In the genomic region with DNA sequence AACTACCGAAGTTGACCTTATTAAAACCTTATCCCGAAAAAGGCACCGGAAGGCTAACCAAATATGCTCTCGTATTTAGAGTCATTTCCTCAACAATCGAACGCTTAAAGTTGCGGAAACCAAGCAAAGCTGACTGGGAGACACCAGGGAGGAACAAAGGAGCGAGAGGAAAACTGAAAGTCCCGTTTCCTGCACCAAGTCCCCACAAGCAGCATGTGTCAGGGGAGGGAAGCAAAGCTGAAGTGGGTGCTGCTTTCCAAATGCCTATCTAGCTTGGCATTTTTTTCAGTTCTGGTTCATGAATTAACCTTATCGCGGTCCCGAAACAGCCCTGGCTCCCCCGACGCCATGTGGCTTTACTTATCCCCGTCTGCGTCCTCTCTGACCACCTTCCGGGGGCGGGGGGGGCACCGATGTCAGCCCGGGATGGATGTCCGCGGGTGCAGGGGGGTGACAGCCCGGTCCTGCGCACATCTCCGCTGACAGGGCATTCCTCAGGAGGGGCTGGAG, we compare ENCODE assay signal across 8 cellular contexts. TPM values are rescaled to one million over a fixed set of nuclear protein-coding genes. Genes with fewer than 3 reads are reported as not detected.
DNase-seq lines count a peak whose midpoint lies in the region; ATAC-seq, FAIRE-seq and TF ChIP-seq lines count a peak whose summit lies in the region.

No MANE protein-coding gene starts in this region.

- intact Hi-C loops in A673 (cut with micrococcal nuclease; ENCODE audit: unreplicated experiment) (loop anchor here (10.0 kb wide), 1 partner anchor 114 kb away; no protein-coding TSS in a partner anchor), GM12878 (cut with micrococcal nuclease; ENCODE audit: unreplicated experiment) (no loop called here)

- H3K4me1 ChIP-seq in A673 (ENCODE audit: insufficient read depth, low read length, poor library complexity, severe bottlenecking) = peaks cover 31% of the 10 kb centered on the region
- H3K4me1 ChIP-seq in GM12878 (ENCODE audit: control insufficient read depth, insufficient read depth, low read length) = peaks cover 23% of the 10 kb centered on the region
- H3K4me1 ChIP-seq in iPS DF 6.9 (ENCODE audit: control insufficient read depth, insufficient read depth, low read length) = peaks cover 3% of the 10 kb centered on the region

- H3K27ac ChIP-seq in A673 (ENCODE audit: low read depth, low read length, poor library complexity, severe bottlenecking) (peak overlapping the region; percentile 86), GM12878 (ENCODE audit: control insufficient read depth, insufficient read depth) (peak overlapping the region; percentile 81), iPS DF 6.9 (ENCODE audit: low read length) (no peak overlapping the region)

- CTCF ChIA-PET in A673 (lab: Charles Lee) (interaction anchor here (0.6 kb wide), 2 partner anchors 42 to 44 kb away, joined by 3 to 7 read pairs; no protein-coding TSS in a partner anchor), GM12878 (lab: Yijun Ruan, JAX) (interaction anchor here (0.7 to 1.7 kb wide), 7 partner anchors 12 to 259 kb away, joined by 3 to 4 read pairs (median 3); no protein-coding TSS in a partner anchor)

- peak overlapping the region; percentile 72 for H2AFZ ChIP-seq in GM12878 (ENCODE audit: control insufficient read depth, low read depth, low read length)

- no peaks in the 10 kb centered on the region for H3K27me3 ChIP-seq in A673 (replicated peaks; ENCODE audit: insufficient read depth, low read depth, low read length, poor library complexity)
- H3K27me3 ChIP-seq in GM12878 (replicated peaks in 1 of 2; ENCODE audit: control insufficient read depth in 2 of 2, insufficient read depth in 2 of 2, low read length in 1 of 2) = no peaks in the 10 kb centered on the region
- H3K27me3 ChIP-seq in iPS DF 6.9 (ENCODE audit: control insufficient read depth, insufficient read depth, low read length) = peaks cover 5% of the 10 kb centered on the region

- H4K20me1 ChIP-seq in GM12878 (ENCODE audit: control insufficient read depth, insufficient read depth) = peaks cover 4% of the 10 kb centered on the region; the same call in 1 of the 2 replicates

- peak overlapping the region; percentile 50 for H3K4me3 ChIP-seq in A673 (ENCODE audit: low read depth, low read length, poor library complexity, severe bottlenecking)
- peak overlapping the region; percentile 46 for H3K4me3 ChIP-seq in GM12865 (ENCODE audit: low read depth, low read length)
- H3K4me3 ChIP-seq in GM12878 = peak overlapping the region; percentile 80
- H3K4me3 ChIP-seq in iPS DF 6.9 (ENCODE audit: low read length) = peak overlapping the region; percentile 31; the same call in 1 of the 2 replicates

- H3K79me2 ChIP-seq in GM12878 (ENCODE audit: control insufficient read depth, insufficient read depth, low read length) = peaks cover 75% of the 10 kb centered on the region

- peak; percentile 71 for DNase-seq in A673 (ENCODE audit: low spot score)
- peak; percentile 60 for DNase-seq in GM12865 (ENCODE audit: low read depth)
- DNase-seq in NCI-H2227 (lab: John Stamatoyannopoulos, UW; ENCODE audit: unreplicated experiment) = peak; percentile 18
- peak; percentile 37 for DNase-seq in GM12878 (ENCODE audit: low read depth, low spot score)
- peak; percentile 13 for DNase-seq in iPS DF 6.9 (ENCODE audit: low read depth, low spot score)
- DNase-seq in retina = peak; percentile 63
- DNase-seq in HuH-7.5 (ENCODE audit: low spot score) = no peak

- H3K4me2 ChIP-seq in GM12878 (ENCODE audit: control insufficient read depth, insufficient read depth) = peak overlapping the region; percentile 97

- H3K36me3 ChIP-seq in A673 (ENCODE audit: insufficient read depth, low read length, poor library complexity, severe bottlenecking) = no peaks in the 10 kb centered on the region
- peaks cover 0 to 2% of the 10 kb centered on the region in 2 experiments; a peak in 1 of 4 replicates for H3K36me3 ChIP-seq in GM12878 (ENCODE audit: control insufficient read depth in 2 of 2, insufficient read depth in 2 of 2, low read length in 1 of 2)
- H3K36me3 ChIP-seq in iPS DF 6.9 (ENCODE audit: control insufficient read depth, insufficient read depth, low read length) = no peaks in the 10 kb centered on the region

- no peak; the same call in 1 of the 2 replicates for TF ChIP-seq POLR2A in GM12878 (IDR thresholded peaks at IDR 0.05; ENCODE audit: low read depth, low read length)

- ATAC-seq in GM12878 (peak; percentile 73), HG03469 (IDR thresholded peaks at IDR 0.05; ENCODE audit: unreplicated experiment) (no peak)

- POLR2A ChIA-PET in A673 (lab: Charles Lee; ENCODE audit: low non-redundant PET) = no interaction called here
- POLR2A ChIA-PET in GM12878 (lab: Charles Lee) = interaction anchor here (0.9 kb wide), 1 partner anchor 31 kb away, joined by 3 read pairs; no protein-coding TSS in a partner anchor

- in situ Hi-C loops in GM12878 (cut with MboI) = no loop called here

- RAD21 ChIA-PET in GM12878 (lab: Charles Lee; ENCODE audit: unreplicated experiment) = interaction anchor here (0.6 to 1.4 kb wide), 5 partner anchors 23 to 521 kb away, joined by 3 to 5 read pairs (median 3); no protein-coding TSS in a partner anchor

- H3K9me3 ChIP-seq in A673 (ENCODE audit: low read depth, low read length, poor library complexity, severe bottlenecking) (no peaks in the 10 kb centered on the region), GM12878 (replicated peaks; ENCODE audit: control insufficient read depth, insufficient read depth, low read length) (no peaks in the 10 kb centered on the region; the same call in 2 of the 3 replicates), iPS DF 6.9 (ENCODE audit: control insufficient read depth, insufficient read depth, low read length) (no peaks in the 10 kb centered on the region)

- TF ChIP-seq RAD21 in GM12878 (IDR thresholded peaks at IDR 0.05; ENCODE audit: insufficient read depth, low read depth, low read length) = no peak

- H3K9ac ChIP-seq in GM12878 (ENCODE audit: control insufficient read depth, insufficient read depth, low read length) = peak overlapping the region; percentile 77

- TF ChIP-seq CTCF in A673 (conservative IDR thresholded peaks at IDR 0.05; ENCODE audit: low read depth, low read length) (no peak), GM12865 (IDR thresholded peaks at IDR 0.05; ENCODE audit: insufficient read depth, low read depth, low read length, missing control alignments) (no peak), GM12878 (IDR thresholded peaks at IDR 0.05 in 2 of 3, conservative IDR thresholded peaks at IDR 0.05 in 1 of 3; ENCODE audit: control insufficient read depth in 2 of 3, extremely low read depth in 1 of 3, insufficient read depth in 1 of 3, low read depth in 3 of 3, low read length in 3 of 3) (no peak)

- no peak for TF ChIP-seq EP300 in GM12878 (IDR thresholded peaks at IDR 0.05; ENCODE audit: borderline replicate concordance in 1 of 2, control insufficient read depth in 1 of 2, low read depth in 2 of 2, low read length in 2 of 2)

- no TSS peak for BruUV-seq in A673 (replicated peaks; lab: Mats Ljungman, UMichigan)
- BruUV-seq in GM12878 (replicated peaks; lab: Mats Ljungman, UMichigan) = no TSS peak

- WGBS in GM12878 (ENCODE audit: insufficient coverage, insufficient replicate concordance, low lambda C conversion rate, missing lambda C conversion rate) = 3% methylated on average over 25 of the region's 25 CpGs
- no CpG with 5 or more reads among the region's 25 CpGs for WGBS in iPS DF 6.9 (ENCODE audit: insufficient coverage, insufficient read length)

- peak; percentile 73 for FAIRE-seq in GM12878 (lab: Jason Lieb, UNC)

- SMC1A ChIA-PET in GM12878 (lab: Charles Lee; ENCODE audit: uncharacterized antibody, unreplicated experiment) = interaction anchor here (1.0 to 2.5 kb wide), 6 partner anchors 23 to 69 kb away, joined by 3 to 5 read pairs (median 4); no protein-coding TSS in a partner anchor

TF ChIP-seq in GM12878, 131 proteins besides CTCF, POLR2A, EP300 and RAD21 (continues in another document):
- peak; percentile 43; the same call in 1 of the 2 replicates for TF ChIP-seq RUNX3 (IDR thresholded peaks at IDR 0.05; ENCODE audit: low read length)
- TF ChIP-seq GABPA (IDR thresholded peaks at IDR 0.05; ENCODE audit: low read depth) = 0 out of 2 replicates have a peak, but pooled peaks have one; percentile 29
- peak; percentile 92 for TF ChIP-seq EED (IDR thresholded peaks at IDR 0.05; ENCODE audit: low read depth)
- TF ChIP-seq, protein P1, sequence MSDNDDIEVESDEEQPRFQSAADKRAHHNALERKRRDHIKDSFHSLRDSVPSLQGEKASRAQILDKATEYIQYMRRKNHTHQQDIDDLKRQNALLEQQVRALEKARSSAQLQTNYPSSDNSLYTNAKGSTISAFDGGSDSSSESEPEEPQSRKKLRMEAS (IDR thresholded peaks at IDR 0.05; ENCODE audit: low read depth, low read length) = 0 out of 2 replicates have a peak, but pooled peaks have one; percentile 9
- TF ChIP-seq EGR1 (IDR thresholded peaks at IDR 0.05; ENCODE audit: borderline replicate concordance in 1 of 2, low read depth in 2 of 2, low read length in 2 of 2) = peak in 1 of 2 experiments; percentile 41; a peak in 2 of 3 replicates
- TF ChIP-seq POLR2AphosphoS2 (IDR thresholded peaks at IDR 0.05; ENCODE audit: low read depth, low read length) = no peak
- no peak for TF ChIP-seq STAT3 (IDR thresholded peaks at IDR 0.05; ENCODE audit: low read depth, low read length)

RNA-seq across cellular contexts. Expression of gene ZNF516, which starts 44.1 kb away (rescaled TPM):
- total RNA-seq in A673 (2021) (32.3 and 43.8 TPM in 2 replicates), GM12878 (2014; rRNA removed) (9.5 and 12.1 TPM in 2 replicates), GM12878 (2014; rRNA removed; fragmentation: Illumina TruSeq; extraction: Trizol) (6.8 and 6.9 TPM in 2 replicates), GM12878 (2021) (23.8 and 32.0 TPM in 2 replicates)
- 64.3 and 64.4 TPM in 2 replicates for total RNA-seq in GM12878 (2013; cell fraction: nucleolus; rRNA removed)
- 7.3 TPM for polyA plus RNA-seq in GM12878 (2011; ENCODE audit: low read depth)
- polyA plus RNA-seq in GM12878 (2011; rRNA removed) (8.7 and 9.0 TPM in 2 replicates), GM12878 (2014; fragmentation: Illumina TruSeq; extraction: Trizol) (3.9 and 4.7 TPM in 2 replicates), GM12878 (2014; fragmentation: Nextera tagmentation; extraction: Ambion mirVana) (1 to 10 TPM; 2.0 to 4.2 TPM), GM12878 (2014; rRNA removed) (9.8 and 10.4 TPM in 2 replicates), GM12878 (2016; fragmentation: Nextera tagmentation; extraction: Ambion mirVana) (1 to 10 TPM; 8.2 to 8.3 TPM)
- polyA plus RNA-seq in GM12878 (2011; cell fraction: cytosol; rRNA removed) = 5.5 and 6.0 TPM in 2 replicates
- polyA plus RNA-seq in GM12878 (2011; cell fraction: nucleus; rRNA removed) = 21.3 and 23.9 TPM in 2 replicates
- polyA plus RNA-seq in GM12878 (2012) = 11.5 and 14.1 TPM in 2 replicates
- 6.5 and 11.3 TPM in 2 replicates for polyA minus RNA-seq in GM12878 (2011; rRNA and poly(A)+ RNA removed)
- polyA minus RNA-seq in GM12878 (2011; cell fraction: cytosol; rRNA and poly(A)+ RNA removed) = 6.0 and 11.0 TPM in 2 replicates
- 22.1 and 30.9 TPM in 2 replicates for polyA minus RNA-seq in GM12878 (2011; cell fraction: nucleus; rRNA and poly(A)+ RNA removed)
